Comparison of ENCODE assay signal across 9 cellular contexts in genomic region chr6:134372603-134373281, GRCh38. TPM values are rescaled to one million over a fixed set of nuclear protein-coding genes. Genes with fewer than 3 reads are reported as not detected.
DNase-seq lines count a peak whose midpoint lies in the region; ATAC-seq and TF ChIP-seq lines count a peak whose summit lies in the region.
"Had no signal": no experiment of that assay in that cellular context is flagged by ENCODE, and none has a peak within 500 bp of the region (broad histone marks: within the 10 kb centered on the region; RNA-seq: fewer than 3 reads in every experiment).

No MANE protein-coding gene starts in this region.

- H3K27ac ChIP-seq in OCI-LY3 (ENCODE audit: low read length): peak overlapping the region; percentile 94
- H3K27ac ChIP-seq in psoas muscle: peak overlapping the region; percentile 36
- H3K27ac ChIP-seq: testis had no signal

- H3K27me3 ChIP-seq in OCI-LY3 (ENCODE audit: low read depth, low read length): no peaks in the 10 kb centered on the region
- H3K27me3 ChIP-seq in psoas muscle (ENCODE audit: insufficient read depth in 3 of 3, low read length in 2 of 3): no peaks in the 10 kb centered on the region
- H3K27me3 ChIP-seq: testis had no signal

- intact Hi-C loops in psoas muscle (cut with DNase I): no loop called here

- H4K20me1 ChIP-seq in OCI-LY3 (ENCODE audit: insufficient read depth, low read length): no peaks in the 10 kb centered on the region

- no peaks in the 10 kb centered on the region for H3K9me3 ChIP-seq in OCI-LY3 (ENCODE audit: insufficient read depth, low read length)
- H3K9me3 ChIP-seq in psoas muscle: no peaks in the 10 kb centered on the region
- H3K9me3 ChIP-seq: testis had no signal

- ATAC-seq in esophagus mucosa (peak; percentile 63), psoas muscle (peak in 2 of 4 donors; percentile 49 to 59), HG03108 (IDR thresholded peaks at IDR 0.05; ENCODE audit: unreplicated experiment) (no peak), HG03025 (IDR thresholded peaks at IDR 0.05; ENCODE audit: low FRiP score, unreplicated experiment) (no peak)

- H3K9ac ChIP-seq in OCI-LY3 (ENCODE audit: low read length): peak overlapping the region; percentile 73

- no peak for TF ChIP-seq CTCF in OCI-LY3 (IDR thresholded peaks at IDR 0.05; ENCODE audit: low read depth, low read length)
- no peak for TF ChIP-seq CTCF in psoas muscle (IDR thresholded peaks at IDR 0.05)

- no peaks in the 10 kb centered on the region for H3K79me2 ChIP-seq in OCI-LY3 (ENCODE audit: low read length)

- H3K4me1 ChIP-seq in OCI-LY3 (ENCODE audit: low read length) (peaks cover 65% of the 10 kb centered on the region), psoas muscle (peaks cover 5% of the 10 kb centered on the region)
- H3K4me1 ChIP-seq: testis had no signal

- H3K4me2 ChIP-seq in OCI-LY3 (ENCODE audit: low read length): peak overlapping the region; percentile 71

- H2AFZ ChIP-seq in OCI-LY3 (ENCODE audit: low read depth, low read length): no peak overlapping the region

- WGBS in psoas muscle, 3 donors: 80 to 90% (median 89%) methylated on average over 4 of the region's 4 CpGs

- H3K36me3 ChIP-seq in OCI-LY3 (replicated peaks; ENCODE audit: low read depth, low read length) (no peaks in the 10 kb centered on the region), psoas muscle (ENCODE audit: insufficient read depth in 1 of 2, low read depth in 1 of 2) (no peaks in the 10 kb centered on the region)

- peak overlapping the region; percentile 53 for H3K4me3 ChIP-seq in OCI-LY3 (ENCODE audit: low read length)
- no peak overlapping the region for H3K4me3 ChIP-seq in psoas muscle
- H3K4me3 ChIP-seq: testis had no signal

- DNase-seq in GM03348 (ENCODE audit: low spot score) (peak; percentile 64), psoas muscle (peak in 1 of 2 donors; percentile 37), COLO668 (lab: John Stamatoyannopoulos, UW; ENCODE audit: unreplicated experiment) (no peak), NCI-H2107 (lab: John Stamatoyannopoulos, UW) (no peak)

RNA-seq across cellular contexts. Expression of gene SGK1, which starts 54.8 kb away (rescaled TPM):
- total RNA-seq in esophagus mucosa (207 TPM), psoas muscle (100 to 1,000 TPM in 1 of 4 donors, 10 to 100 TPM in 3; 42.0 to 125 (median 80.5) TPM)
- polyA plus RNA-seq in psoas muscle: 10 to 100 TPM; 34.4 to 96.9 (median 46.4) TPM
